Comparison of ENCODE assay signal across 21 cellular contexts in genomic region chr10:559767-560047, GRCh38.
DNase-seq lines count a peak whose midpoint lies in the region; TF ChIP-seq lines count a peak whose summit lies in the region.
"Had no signal": no experiment of that assay in that cellular context is flagged by ENCODE, and none has a peak within 500 bp of the region (broad histone marks: within the 10 kb centered on the region; RNA-seq: fewer than 3 reads in every experiment).

No MANE protein-coding gene starts in this region.

- DNase-seq in Caco-2, result no peak
- no peak for DNase-seq in mesendoderm
- peak; percentile 49 for DNase-seq in posterior vena cava (ENCODE audit: low spot score)
- DNase-seq in globus pallidus (ENCODE audit: low spot score), result no peak
- no peak for DNase-seq in NK-92 (lab: John Stamatoyannopoulos, UW; ENCODE audit: unreplicated experiment)
- no peak for DNase-seq in GM19240 (ENCODE audit: insufficient read length, low spot score)
- DNase-seq in activated CD4-positive, alpha-beta T cell treated with anti-CD3 and anti-CD28 coated beads for 1 hour, result no peak
- DNase-seq: BE2C; CD4-positive, alpha-beta memory T cell; DMS153; Karpas-422; NCI-H1417 treated with DMSO at 0.1 percent for 48 hours; NCI-H187; NCI-H446; NCI-H526 treated with DMSO at 0.1 percent for 48 hours; PC-9; RPMI8226; SHP77; SK-N-SH had no signal

- H3K36me3 ChIP-seq in Caco-2 (ENCODE audit: control insufficient read depth, insufficient read depth, low read length) (no peaks in the 10 kb centered on the region), OCI-LY3 (replicated peaks; ENCODE audit: low read depth, low read length) (no peaks in the 10 kb centered on the region), mesendoderm (ENCODE audit: control insufficient read depth, insufficient read depth, low read length) (no peaks in the 10 kb centered on the region)
- H3K36me3 ChIP-seq: BE2C had no signal

- no peak overlapping the region for H3K56ac ChIP-seq in mesendoderm (ENCODE audit: low read length)

- no peaks in the 10 kb centered on the region for H4K20me1 ChIP-seq in OCI-LY3 (ENCODE audit: insufficient read depth, low read length)

- no peaks in the 10 kb centered on the region for H3K27me3 Mint-ChIP-seq in Caco-2 (ENCODE audit: insufficient read depth, unreplicated experiment)

- peaks cover 31% of the 10 kb centered on the region for H3K4me1 Mint-ChIP-seq in Caco-2 (ENCODE audit: low read depth, unreplicated experiment)

- H2AK5ac ChIP-seq in mesendoderm (ENCODE audit: low read length), result no peak overlapping the region

- intact Hi-C loops in Caco-2 (cut with micrococcal nuclease; ENCODE audit: unreplicated experiment) (loop anchor here (1.0 kb wide), 1 partner anchor 12 kb away; no protein-coding TSS in a partner anchor), posterior vena cava (cut with DNase I) (no loop called here)

- H3K9me3 ChIP-seq in Caco-2 (peaks cover 11% of the 10 kb centered on the region), OCI-LY3 (ENCODE audit: insufficient read depth, low read length) (peaks cover 10% of the 10 kb centered on the region; the same call in 1 of the 2 replicates)
- H3K9me3 ChIP-seq: BE2C had no signal

- WGBS in mesendoderm (ENCODE audit: extremely low coverage, insufficient coverage, low lambda C conversion rate), result no CpG with 5 or more reads among the region's 8 CpGs

- H3K79me2 ChIP-seq in OCI-LY3 (ENCODE audit: low read length), result no peaks in the 10 kb centered on the region
- no peaks in the 10 kb centered on the region for H3K79me2 ChIP-seq in mesendoderm (ENCODE audit: control insufficient read depth, insufficient read depth, low read length)

- no peak overlapping the region for H2BK120ac ChIP-seq in mesendoderm (ENCODE audit: low read depth, low read length)

- peak overlapping the region; percentile 67 for H3K27ac Mint-ChIP-seq in Caco-2 (ENCODE audit: unreplicated experiment)
- H3K27ac Mint-ChIP-seq: CD4-positive, alpha-beta memory T cell; GM23338 had no signal

- BruUV-seq in Caco-2 (replicated peaks; lab: Mats Ljungman, UMichigan), result no TSS peak

- H3K36me3 Mint-ChIP-seq in Caco-2 (ENCODE audit: insufficient read depth, unreplicated experiment), result peaks cover 5% of the 10 kb centered on the region

- CTCF ChIA-PET in Caco-2 (lab: Charles Lee), result no interaction called here

- no peak overlapping the region for H3K4ac ChIP-seq in mesendoderm (ENCODE audit: low read depth, low read length)

- no peak overlapping the region for H3K4me3 ChIP-seq in Caco-2 (ENCODE audit: low read depth, low read length)
- H3K4me3 ChIP-seq in OCI-LY3 (ENCODE audit: low read length), result no peak overlapping the region
- H3K4me3 ChIP-seq in mesendoderm (ENCODE audit: low read length), result no peak overlapping the region
- H3K4me3 ChIP-seq: GM23338, PC-9 had no signal

- H3K27me3 ChIP-seq in Caco-2 (replicated peaks; ENCODE audit: control insufficient read depth, insufficient read depth, low read length), result no peaks in the 10 kb centered on the region
- no peaks in the 10 kb centered on the region for H3K27me3 ChIP-seq in OCI-LY3 (ENCODE audit: low read depth, low read length)
- H3K27me3 ChIP-seq in mesendoderm (ENCODE audit: insufficient read depth, low read length, poor library complexity), result no peaks in the 10 kb centered on the region
- H3K27me3 ChIP-seq: BE2C had no signal

- no peak overlapping the region for H4K5ac ChIP-seq in mesendoderm (ENCODE audit: low read length)

- peak overlapping the region; percentile 24 for H3K23ac ChIP-seq in mesendoderm (ENCODE audit: low read length)

- no peak overlapping the region for H2BK15ac ChIP-seq in mesendoderm (replicated peaks; ENCODE audit: low read depth)

- H2AFZ ChIP-seq in OCI-LY3 (ENCODE audit: low read depth, low read length), result no peak overlapping the region
- H2AFZ ChIP-seq: GM23338, PC-9 had no signal

- H3K9ac ChIP-seq in OCI-LY3 (ENCODE audit: low read length) (no peak overlapping the region; the same call in 1 of the 2 replicates), mesendoderm (ENCODE audit: low read length) (no peak overlapping the region)
- H3K9ac ChIP-seq: SK-N-SH had no signal

- H3K4me2 ChIP-seq in OCI-LY3 (ENCODE audit: low read length) (peak overlapping the region; percentile 66; the same call in 1 of the 2 replicates), mesendoderm (ENCODE audit: low read length) (no peak overlapping the region)
- H3K4me2 ChIP-seq: PC-9, SK-N-SH had no signal

- H3K4me3 Mint-ChIP-seq in Caco-2 (ENCODE audit: unreplicated experiment), result no peak overlapping the region
- H3K4me3 Mint-ChIP-seq: GM23338 had no signal

- TF ChIP-seq CTCF in Caco-2 (IDR thresholded peaks at IDR 0.05; ENCODE audit: insufficient read depth in 1 of 2, low read depth in 1 of 2, low read length in 1 of 2, severe bottlenecking in 1 of 2, unreplicated experiment in 1 of 2) (no peak), OCI-LY3 (IDR thresholded peaks at IDR 0.05; ENCODE audit: low read depth, low read length) (no peak)

- no peak overlapping the region for H3K18ac ChIP-seq in mesendoderm (ENCODE audit: low read length)

- H4K8ac ChIP-seq in mesendoderm (ENCODE audit: low read depth, low read length), result no peak overlapping the region

- H3K4me1 ChIP-seq in Caco-2 (peaks cover 28% of the 10 kb centered on the region), OCI-LY3 (ENCODE audit: low read length) (peaks cover 28% of the 10 kb centered on the region), mesendoderm (ENCODE audit: control insufficient read depth, low read depth, low read length) (no peaks in the 10 kb centered on the region)

- POLR2A ChIA-PET in Caco-2 (lab: Charles Lee), result no interaction called here

- H3K27ac ChIP-seq in OCI-LY3 (ENCODE audit: low read length), result peak overlapping the region; percentile 48; the same call in 1 of the 2 replicates
- H3K27ac ChIP-seq in mesendoderm (ENCODE audit: low read depth, low read length), result no peak overlapping the region
- H3K27ac ChIP-seq: PC-9 had no signal

- H3K79me1 ChIP-seq in mesendoderm (ENCODE audit: low read length), result peaks cover 11% of the 10 kb centered on the region

- peaks cover 24% of the 10 kb centered on the region for H3K9me3 Mint-ChIP-seq in Caco-2 (ENCODE audit: unreplicated experiment)

- no peak overlapping the region for H2BK5ac ChIP-seq in mesendoderm (ENCODE audit: low read length)
